15 cellular contexts compared by ENCODE assay signal in the genomic region with DNA sequence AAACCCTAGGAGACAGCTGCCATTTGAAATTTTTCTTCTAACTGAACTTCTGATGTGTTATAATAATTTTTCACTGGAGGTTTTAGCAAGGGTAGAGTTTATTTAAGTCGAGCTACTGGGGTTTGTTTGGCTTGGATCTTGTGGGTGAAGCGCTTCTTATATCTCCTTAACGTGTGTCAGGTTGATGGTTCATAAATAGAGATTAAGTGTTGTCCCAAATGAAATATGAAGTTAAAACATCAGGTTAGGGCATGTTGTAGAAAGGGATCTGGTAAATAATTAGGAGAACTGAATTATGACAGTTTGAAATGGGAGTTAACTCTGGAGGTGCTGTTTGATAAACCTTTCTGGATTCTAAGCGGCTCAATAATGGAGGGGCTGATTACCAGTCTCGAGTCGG.
DNase-seq lines count a peak whose midpoint lies in the region; TF ChIP-seq lines count a peak whose summit lies in the region.
"Had no signal": no experiment of that assay in that cellular context is flagged by ENCODE, and none has a peak within 500 bp of the region (broad histone marks: within the 10 kb centered on the region; RNA-seq: fewer than 3 reads in every experiment).

No MANE protein-coding gene starts in this region.

- TF ChIP-seq CTCF in hepatocyte (IDR thresholded peaks at IDR 0.05; ENCODE audit: poor library complexity) (no peak), osteoblast (IDR thresholded peaks at IDR 0.05; ENCODE audit: extremely low read depth, low read depth, low read length) (no peak)

- H4K20me1 ChIP-seq in hepatocyte (ENCODE audit: insufficient read depth, poor library complexity, severe bottlenecking), result no peaks in the 10 kb centered on the region
- H4K20me1 ChIP-seq in osteoblast (ENCODE audit: insufficient read depth, low read length), result no peaks in the 10 kb centered on the region

- no peaks in the 10 kb centered on the region for H3K79me2 ChIP-seq in hepatocyte
- no peaks in the 10 kb centered on the region for H3K79me2 ChIP-seq in osteoblast (ENCODE audit: insufficient read depth, low read length)

- peak overlapping the region; percentile 32; the same call in 1 of the 2 replicates for H3K4me3 ChIP-seq in SJSA1
- peak overlapping the region; percentile 32 for H3K4me3 ChIP-seq in hepatocyte
- H3K4me3 ChIP-seq in osteoblast (ENCODE audit: insufficient read depth, low read length), result no peak overlapping the region
- H3K4me3 ChIP-seq: mucosa of descending colon had no signal

- H3K9me3 ChIP-seq in ES-I3 (ENCODE audit: control insufficient read depth, insufficient read depth, low read length) (no peaks in the 10 kb centered on the region), SJSA1 (replicated peaks) (no peaks in the 10 kb centered on the region), hepatocyte (ENCODE audit: low read depth) (no peaks in the 10 kb centered on the region), osteoblast (ENCODE audit: low read depth, low read length) (no peaks in the 10 kb centered on the region)
- H3K9me3 ChIP-seq: gastrocnemius medialis, mucosa of descending colon, psoas muscle had no signal

- H3K4me2 ChIP-seq in hepatocyte (peak overlapping the region; percentile 69), osteoblast (ENCODE audit: insufficient read depth, low read length) (peak overlapping the region; percentile 71)

- H3K27me3 ChIP-seq in SJSA1 (replicated peaks) (peaks cover 15% of the 10 kb centered on the region; the same call in 1 of the 2 replicates), hepatocyte (peaks cover 53% of the 10 kb centered on the region), osteoblast (ENCODE audit: insufficient read depth, low read length) (peaks cover 21% of the 10 kb centered on the region)

- no peak for DNase-seq in SJSA1 (ENCODE audit: low read depth in 1 of 2, low spot score in 2 of 2)
- DNase-seq in hepatocyte (ENCODE audit: low spot score), result no peak
- DNase-seq in osteoblast (ENCODE audit: insufficient read length, low spot score, missing footprints), result no peak
- no peak for DNase-seq in stimulated activated CD4-positive, alpha-beta T cell treated with anti-CD3 and anti-CD28 coated beads, Interleukin-2, amount 100 ng/mL, for 48 hours
- DNase-seq in T1000 (lab: John Stamatoyannopoulos, UW), result no peak
- no peak for DNase-seq in EL
- no peak for DNase-seq in NK-92 treated with Interleukin-12 subunit alpha and Interleukin-12 subunit beta, amount 100 ng/mL, for 24 hours (lab: John Stamatoyannopoulos, UW)
- DNase-seq: central memory CD4-positive, alpha-beta T cell; gastrocnemius medialis; mucosa of descending colon; NCI-H1436; psoas muscle had no signal

- peak overlapping the region; percentile 71 for H3K9ac ChIP-seq in ES-I3 (ENCODE audit: low read depth, low read length)

- H2AFZ ChIP-seq in hepatocyte (no peak overlapping the region), osteoblast (ENCODE audit: low read length) (no peak overlapping the region)

- H3K27ac ChIP-seq in SJSA1 (no peak overlapping the region), hepatocyte (no peak overlapping the region), osteoblast (ENCODE audit: low read depth, low read length) (no peak overlapping the region)
- H3K27ac ChIP-seq: C4-2B, gastrocnemius medialis, HL-60, psoas muscle had no signal

- H3K36me3 ChIP-seq in ES-I3 (ENCODE audit: insufficient read depth, low read length), result no peaks in the 10 kb centered on the region
- H3K36me3 ChIP-seq in SJSA1, result no peaks in the 10 kb centered on the region
- no peaks in the 10 kb centered on the region for H3K36me3 ChIP-seq in hepatocyte (replicated peaks; ENCODE audit: insufficient read depth, low read depth)
- H3K36me3 ChIP-seq in osteoblast (ENCODE audit: insufficient read depth, low read length), result no peaks in the 10 kb centered on the region
- H3K36me3 ChIP-seq: gastrocnemius medialis had no signal

- WGBS in hepatocyte (ENCODE audit: low lambda C conversion rate, missing lambda C conversion rate), result 34% methylated on average over 6 of the region's 6 CpGs

- no peaks in the 10 kb centered on the region for H3K9me2 ChIP-seq in hepatocyte (replicated peaks; ENCODE audit: insufficient read depth)

- H3K4me1 ChIP-seq in ES-I3 (ENCODE audit: insufficient read depth, low read length) (peaks cover 51% of the 10 kb centered on the region), SJSA1 (replicated peaks) (peaks cover 11% of the 10 kb centered on the region), hepatocyte (ENCODE audit: insufficient read depth) (no peaks in the 10 kb centered on the region), osteoblast (ENCODE audit: insufficient read depth, low read length) (peaks cover 5% of the 10 kb centered on the region)
- H3K4me1 ChIP-seq: gastrocnemius medialis, psoas muscle had no signal
